ENCODE assay signal across 8 cellular contexts in the genomic region with DNA sequence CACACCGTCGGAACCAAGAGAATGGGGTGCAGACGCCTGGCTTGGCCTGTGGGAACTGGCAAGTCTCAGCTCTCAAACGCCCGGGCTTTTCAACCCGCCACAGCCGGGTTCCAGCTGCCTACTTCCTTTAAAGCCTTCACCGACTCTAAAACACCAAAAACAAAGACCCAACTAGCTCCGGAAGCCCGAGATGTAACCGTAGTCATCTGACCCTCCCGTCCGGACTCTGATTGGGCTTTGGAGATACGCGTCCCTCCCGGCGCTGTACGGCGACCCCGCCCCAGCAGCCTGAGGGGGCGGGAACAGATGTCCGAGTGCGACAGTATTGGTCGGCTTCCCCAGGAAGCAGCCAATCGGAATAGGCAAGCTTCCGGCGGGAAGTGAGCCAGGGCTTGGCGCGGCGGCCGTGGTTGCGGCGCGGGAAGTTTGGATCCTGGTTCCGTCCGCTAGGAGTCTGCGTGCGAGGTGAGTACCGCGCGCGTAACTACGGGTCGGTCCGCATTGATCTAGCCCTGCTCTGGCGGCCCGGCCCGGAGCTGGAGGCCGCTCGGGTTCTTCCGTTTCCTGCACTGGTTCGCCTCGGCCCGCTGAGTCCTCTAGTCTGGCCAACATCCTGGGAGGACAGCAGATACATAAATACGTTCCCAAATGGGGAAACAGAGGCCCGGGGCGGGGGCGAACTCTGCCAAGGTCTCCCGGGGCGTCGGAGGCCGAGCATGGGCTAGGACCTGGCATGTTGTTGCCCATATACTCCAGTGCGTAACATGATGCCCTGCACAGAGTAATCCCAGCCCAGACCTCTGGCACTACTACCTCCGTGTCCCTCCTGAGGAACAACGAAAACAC.
DNase-seq lines count a peak whose midpoint lies in the region; ATAC-seq and FAIRE-seq lines count a peak whose summit lies in the region.

Gene BLM (plus strand): TSS at position 371 of the 846 bp plus-strand sequence. CDS start 30,047 bp downstream, outside the sequence.

- H4K20me1 ChIP-seq in BLaER1, result peaks cover 8% of the 10 kb centered on the region; the same call in 1 of the 2 replicates

- ATAC-seq in HG03457 (IDR thresholded peaks at IDR 0.05; ENCODE audit: unreplicated experiment), result peak; percentile 97

- H3K27me3 ChIP-seq in BLaER1, result no peaks in the 10 kb centered on the region

- H3K27ac ChIP-seq in BLaER1, result peak within 1 kb of the TSS; percentile 92
- H3K27ac ChIP-seq in cingulate gyrus (ENCODE audit: low read depth, low read length), result peak within 1 kb of the TSS; percentile 94

- H3K36me3 ChIP-seq in BLaER1, result peaks cover 29% of the 10 kb centered on the region

- peak within 1 kb of the TSS; percentile 90 for H3K9ac ChIP-seq in BLaER1

- FAIRE-seq in GM19239 (lab: Jason Lieb, UNC), result peak; percentile 98

- H3K9me3 ChIP-seq in BLaER1, result no peaks in the 10 kb centered on the region

- peak within 1 kb of the TSS; percentile 85 for H3K4me2 ChIP-seq in BLaER1

- H3K4me3 ChIP-seq in BLaER1, result peak within 1 kb of the TSS; percentile 86

- peak; percentile 95 for DNase-seq in GM19239 (ENCODE audit: insufficient read length, low spot score)
- peak; percentile 91 for DNase-seq in NCI-H524 treated with DMSO at 0.1 percent for 48 hours (lab: John Stamatoyannopoulos, UW)
- DNase-seq in activated CD4-positive, alpha-beta T cell treated with anti-CD3 and anti-CD28 coated beads for 4 hours, result peak; percentile 92
- peak; percentile 98 for DNase-seq in kidney tubule cell (ENCODE audit: low spot score)
- DNase-seq in stimulated activated CD4-positive, alpha-beta T cell treated with anti-CD3 and anti-CD28 coated beads, Interleukin-1b, Interleukin-23, amount 100 ng/mL, for 24 hours (ENCODE audit: low read depth in 4 of 4, low spot score in 1 of 4), result peak; percentile 72 to 92 (median 82)

- H3K4me1 ChIP-seq in BLaER1, result peaks cover 25% of the 10 kb centered on the region

Comparison
In these comparisons a context has a peak if more than half of its experiments do, and no peak if none do; other contexts are left out.
1. Peak in every context shown above with its lines: DNase-seq, ATAC-seq, H3K4me3 ChIP-seq and H3K27ac ChIP-seq.